26 cellular contexts compared by ENCODE assay signal in the genomic region with DNA sequence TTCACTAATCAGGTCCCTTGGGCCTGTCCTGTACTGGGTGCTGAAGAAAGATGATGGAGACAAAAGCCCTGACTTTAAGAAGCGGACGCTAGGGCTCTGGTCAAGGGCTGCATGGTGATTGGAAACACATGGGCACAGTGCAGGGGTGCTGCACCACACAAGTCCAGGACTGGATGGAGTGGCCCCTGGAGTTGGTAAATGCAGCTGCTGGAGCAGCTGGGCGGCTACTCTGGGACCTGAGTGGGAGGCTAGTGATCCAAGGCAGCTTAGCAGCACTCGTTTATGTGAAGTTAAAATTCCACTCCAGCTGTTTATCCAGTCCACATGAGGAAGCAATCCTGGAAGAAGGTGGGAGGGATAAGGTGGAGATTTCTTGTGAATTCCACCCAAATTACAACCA. TPM values are rescaled to one million over a fixed set of nuclear protein-coding genes. Genes with fewer than 3 reads are reported as not detected.
DNase-seq lines count a peak whose midpoint lies in the region; TF ChIP-seq lines count a peak whose summit lies in the region.
"Had no signal": no experiment of that assay in that cellular context is flagged by ENCODE, and none has a peak within 500 bp of the region (broad histone marks: within the 10 kb centered on the region; RNA-seq: fewer than 3 reads in every experiment).

No MANE protein-coding gene starts in this region.

- no peak for TF ChIP-seq CTCF in HFF-Myc (IDR thresholded peaks at IDR 0.05; ENCODE audit: low read depth, low read length, missing control alignments)

- no peak overlapping the region for H4K8ac ChIP-seq in mesenchymal stem cell (ENCODE audit: low read length)

- peak overlapping the region; percentile 10; the same call in 1 of the 2 replicates for H3K4me2 ChIP-seq in BLaER1
- no peak overlapping the region for H3K4me2 ChIP-seq in mesenchymal stem cell (ENCODE audit: low read length, poor library complexity, severe bottlenecking)
- H3K4me2 ChIP-seq: neural progenitor cell, PC-9 had no signal

- no peak overlapping the region for H2BK12ac ChIP-seq in mesenchymal stem cell (ENCODE audit: low read length in 2 of 2)

- no peak overlapping the region for H4K91ac ChIP-seq in mesenchymal stem cell (ENCODE audit: low read length)

- H3K4me3 ChIP-seq in BLaER1 (no peak overlapping the region), HFF-Myc (replicated peaks; ENCODE audit: low read depth, low read length) (no peak overlapping the region), mesenchymal stem cell (ENCODE audit: insufficient read depth in 1 of 2, low read depth in 1 of 2, low read length in 2 of 2) (no peak overlapping the region)
- H3K4me3 ChIP-seq: dorsolateral prefrontal cortex, gastroesophageal sphincter, lung, neural progenitor cell, PC-9, transverse colon had no signal

- H3K79me1 ChIP-seq in mesenchymal stem cell (replicated peaks; ENCODE audit: low read length, poor library complexity, severe bottlenecking) = peaks cover 49% of the 10 kb centered on the region

- H3K14ac ChIP-seq in mesenchymal stem cell (ENCODE audit: low read length in 2 of 2) = no peak overlapping the region

- no peak overlapping the region for H2BK15ac ChIP-seq in mesenchymal stem cell (ENCODE audit: low read depth, poor library complexity, severe bottlenecking)

- no peak overlapping the region for H2AFZ ChIP-seq in mesenchymal stem cell (ENCODE audit: low read depth, low read length)
- H2AFZ ChIP-seq: neural progenitor cell, PC-9 had no signal

- DNase-seq in HFF-Myc (ENCODE audit: extremely low read depth, low read depth) = peak; percentile 85
- DNase-seq in fibroblast of gingiva (ENCODE audit: low read depth) = peak; percentile 68
- peak; percentile 41 for DNase-seq in myocyte (ENCODE audit: low read depth)
- no peak for DNase-seq in cerebellar nuclear complex (lab: John Stamatoyannopoulos, UW)
- no peak for DNase-seq in NCI-H774 (lab: John Stamatoyannopoulos, UW)
- no peak for DNase-seq in NCI-H2171 treated with DMSO at 0.1 percent for 48 hours (lab: John Stamatoyannopoulos, UW)
- DNase-seq in mesenchymal stem cell = no peak
- DNase-seq: activated CD4-positive, alpha-beta memory T cell treated with anti-CD3 and anti-CD28 coated beads, Interleukin-2, amount 10 ng/mL, durations not matched to agents 7 days and 5 days; activated naive CD8-positive, alpha-beta T cell treated with anti-CD3 and anti-CD28 coated beads for 36 hours; AML-193; dorsolateral prefrontal cortex; GF-D8; NCI-H1048; NCI-H1930; NCI-H345; NK-92 treated with Interleukin-12 subunit alpha and Interleukin-12 subunit beta, amount 100 ng/mL, for 24 hours; PC-9; posterior cingulate gyrus; SIG-M5; stimulated activated CD4-positive, alpha-beta T cell treated with anti-CD3 and anti-CD28 coated beads, Interleukin-1b, Interleukin-23, amount 100 ng/mL, for 48 hours; T-helper 1 cell; transverse colon had no signal

- peaks cover 22% of the 10 kb centered on the region for H3K4me1 ChIP-seq in BLaER1
- H3K4me1 ChIP-seq in mesenchymal stem cell (ENCODE audit: control insufficient read depth, insufficient read depth, low read depth, low read length) = peaks cover 24% of the 10 kb centered on the region
- H3K4me1 ChIP-seq: neural progenitor cell had no signal

- H2BK5ac ChIP-seq in mesenchymal stem cell (ENCODE audit: low read depth, low read length, poor library complexity, severe bottlenecking) = no peak overlapping the region

- no peak overlapping the region for H3K27ac ChIP-seq in BLaER1
- H3K27ac ChIP-seq in mesenchymal stem cell (ENCODE audit: low read length, poor library complexity, severe bottlenecking) = no peak overlapping the region
- H3K27ac ChIP-seq: gastroesophageal sphincter, neural progenitor cell, PC-9, transverse colon had no signal

- peak overlapping the region in 1 of 2 experiments; percentile 24 for H3K4ac ChIP-seq in mesenchymal stem cell (ENCODE audit: low read depth in 1 of 2, low read length in 2 of 2)

- no peak overlapping the region for H2BK120ac ChIP-seq in mesenchymal stem cell (ENCODE audit: low read depth, low read length)

- H3K9me3 ChIP-seq in BLaER1 = no peaks in the 10 kb centered on the region
- no peaks in the 10 kb centered on the region for H3K9me3 ChIP-seq in mesenchymal stem cell (ENCODE audit: control insufficient read depth, low read length)
- H3K9me3 ChIP-seq: gastroesophageal sphincter, transverse colon had no signal

- H3K9ac ChIP-seq in BLaER1 (no peak overlapping the region), mesenchymal stem cell (ENCODE audit: low read length) (no peak overlapping the region)
- H3K9ac ChIP-seq: neural progenitor cell had no signal

- H3K23ac ChIP-seq in mesenchymal stem cell (ENCODE audit: low read length in 2 of 2) = no peak overlapping the region

- no peak overlapping the region for H3K18ac ChIP-seq in mesenchymal stem cell (ENCODE audit: low read depth in 1 of 2, low read length in 2 of 2)

- H3K27me3 ChIP-seq in BLaER1 (no peaks in the 10 kb centered on the region), mesenchymal stem cell (ENCODE audit: control insufficient read depth in 1 of 2, insufficient read depth in 1 of 2, low read length in 2 of 2) (peaks cover 0 to 9% of the 10 kb centered on the region in 2 experiments)
- H3K27me3 ChIP-seq: dorsolateral prefrontal cortex, gastroesophageal sphincter, neural progenitor cell, transverse colon had no signal

- no peak overlapping the region for H2AK5ac ChIP-seq in mesenchymal stem cell (ENCODE audit: low read length, severe bottlenecking)

- H4K20me1 ChIP-seq in BLaER1 = no peaks in the 10 kb centered on the region

- H3K36me3 ChIP-seq in BLaER1 (no peaks in the 10 kb centered on the region), mesenchymal stem cell (ENCODE audit: control insufficient read depth in 1 of 2, insufficient read depth in 2 of 2, low read depth in 1 of 2, low read length in 2 of 2) (peaks cover 0 to 16% of the 10 kb centered on the region in 2 experiments)
- H3K36me3 ChIP-seq: neural progenitor cell, transverse colon had no signal

- 69% methylated on average over 4 of the region's 4 CpGs for WGBS in mesenchymal stem cell

RNA-seq across cellular contexts. Expression of gene MERTK, which starts 24.9 kb away (rescaled TPM):
- 0.21 and 0.35 TPM in 2 replicates for total RNA-seq in myocyte
- 4.5 TPM for polyA plus RNA-seq in myocyte (2012)
- polyA plus RNA-seq in mesenchymal stem cell (2013, experiment 1 of 2) = 2.6 TPM
- 2.7 TPM for polyA plus RNA-seq in mesenchymal stem cell (2013, experiment 2 of 2)

RNA-seq across cellular contexts. Expression of gene ANAPC1, which starts 39.3 kb away (rescaled TPM):
- total RNA-seq in myocyte = 37.1 and 48.1 TPM in 2 replicates
- polyA plus RNA-seq in myocyte (2012) = 11.1 TPM
- 11.0 TPM for polyA plus RNA-seq in mesenchymal stem cell (2013, experiment 1 of 2)
- polyA plus RNA-seq in mesenchymal stem cell (2013, experiment 2 of 2) = 9.5 TPM

Comparison
In these comparisons a context has a peak if more than half of its experiments do, and no peak if none do; other contexts are left out.
1. DNase-seq: peak in HFF-Myc (single experiment), fibroblast of gingiva (single experiment) and myocyte (single experiment); none in cerebellar nuclear complex (0 of 2), NCI-H774 (single experiment), NCI-H2171 treated with DMSO at 0.1 percent for 48 hours (single experiment) and mesenchymal stem cell (single experiment).